In genomic region chr7:148505955-148506354, GRCh38 we compare ENCODE assay signal across 1 cellular context.
TF ChIP-seq lines count a peak whose summit lies in the region.

No MANE protein-coding gene starts in this region.

TF ChIP-seq in H1, 55 proteins besides CTCF, POLR2A, EP300 and RAD21:
- TF ChIP-seq JUND (IDR thresholded peaks at IDR 0.05; ENCODE audit: low read length): no peak
- TF ChIP-seq TEAD4 (IDR thresholded peaks at IDR 0.05; ENCODE audit: low read depth, low read length): no peak
- TF ChIP-seq SRF (IDR thresholded peaks at IDR 0.05; ENCODE audit: low read depth, low read length): no peak
- TF ChIP-seq, protein P1, sequence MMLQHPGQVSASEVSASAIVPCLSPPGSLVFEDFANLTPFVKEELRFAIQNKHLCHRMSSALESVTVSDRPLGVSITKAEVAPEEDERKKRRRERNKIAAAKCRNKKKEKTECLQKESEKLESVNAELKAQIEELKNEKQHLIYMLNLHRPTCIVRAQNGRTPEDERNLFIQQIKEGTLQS (IDR thresholded peaks at IDR 0.05; ENCODE audit: insufficient read depth, low read depth, low read length): no peak
- TF ChIP-seq BRCA1 (IDR thresholded peaks at IDR 0.05; ENCODE audit: low read depth, low read length): no peak
- TF ChIP-seq CHD2 (IDR thresholded peaks at IDR 0.05; ENCODE audit: low read length): no peak
- TF ChIP-seq, protein P2, sequence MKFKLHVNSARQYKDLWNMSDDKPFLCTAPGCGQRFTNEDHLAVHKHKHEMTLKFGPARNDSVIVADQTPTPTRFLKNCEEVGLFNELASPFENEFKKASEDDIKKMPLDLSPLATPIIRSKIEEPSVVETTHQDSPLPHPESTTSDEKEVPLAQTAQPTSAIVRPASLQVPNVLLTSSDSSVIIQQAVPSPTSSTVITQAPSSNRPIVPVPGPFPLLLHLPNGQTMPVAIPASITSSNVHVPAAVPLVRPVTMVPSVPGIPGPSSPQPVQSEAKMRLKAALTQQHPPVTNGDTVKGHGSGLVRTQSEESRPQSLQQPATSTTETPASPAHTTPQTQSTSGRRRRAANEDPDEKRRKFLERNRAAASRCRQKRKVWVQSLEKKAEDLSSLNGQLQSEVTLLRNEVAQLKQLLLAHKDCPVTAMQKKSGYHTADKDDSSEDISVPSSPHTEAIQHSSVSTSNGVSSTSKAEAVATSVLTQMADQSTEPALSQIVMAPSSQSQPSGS (IDR thresholded peaks at IDR 0.05; ENCODE audit: low read length): no peak
- no peak for TF ChIP-seq GTF2F1 (IDR thresholded peaks at IDR 0.05; ENCODE audit: borderline replicate concordance, low read depth, low read length)
- TF ChIP-seq POU5F1 (IDR thresholded peaks at IDR 0.05; ENCODE audit: low read depth, low read length): no peak
- no peak for TF ChIP-seq PHF8 (conservative IDR thresholded peaks at IDR 0.05; ENCODE audit: low read depth, low read length)
- no peak for TF ChIP-seq EZH2 (IDR thresholded peaks at IDR 0.05; ENCODE audit: low read depth, low read length, severe bottlenecking)
- no peak for TF ChIP-seq CBX5 (IDR thresholded peaks at IDR 0.05; ENCODE audit: low read depth, low read length)
- TF ChIP-seq RNF2 (IDR thresholded peaks at IDR 0.05; ENCODE audit: borderline replicate concordance, low read depth, low read length, missing control alignments, poor library complexity, severe bottlenecking): no peak
TF ChIP-seq in H1: peak in this region for 0.
